9 cellular contexts compared by ENCODE assay signal in genomic region chr12:125203145-125203765, GRCh38. TPM values are rescaled to one million over a fixed set of nuclear protein-coding genes. Genes with fewer than 3 reads are reported as not detected.
DNase-seq lines count a peak whose midpoint lies in the region; ATAC-seq and TF ChIP-seq lines count a peak whose summit lies in the region.
"Had no signal": no experiment of that assay in that cellular context is flagged by ENCODE, and none has a peak within 500 bp of the region (broad histone marks: within the 10 kb centered on the region; RNA-seq: fewer than 3 reads in every experiment).

No MANE protein-coding gene starts in this region.

- intact Hi-C loops in naive thymus-derived CD4-positive, alpha-beta T cell (cut with micrococcal nuclease): loop anchor here in 1 of 2 donors (1.0 kb wide), 1 partner anchor 20 kb away; no protein-coding TSS in a partner anchor

- CTCF ChIA-PET in naive thymus-derived CD4-positive, alpha-beta T cell (lab: Charles Lee): interaction anchor here (0.5 kb wide), 1 partner anchor 10 kb away, joined by 3 read pairs; no protein-coding TSS in a partner anchor

- H3K36me3 Mint-ChIP-seq in naive thymus-derived CD4-positive, alpha-beta T cell: peaks cover 0 to 3% (median 0%) of the 10 kb centered on the region in 5 donors
- H3K36me3 Mint-ChIP-seq: natural killer cell treated with Interleukin-12 subunit alpha and Interleukin-12 subunit beta and Interleukin-15 and Interleukin-18, amount 100 ng/mL, for 72 hours had no signal

- peaks cover 3% of the 10 kb centered on the region for H3K27me3 ChIP-seq in HL-60 (ENCODE audit: insufficient read depth, poor library complexity, severe bottlenecking)
- no peaks in the 10 kb centered on the region for H3K27me3 ChIP-seq in naive thymus-derived CD4-positive, alpha-beta T cell (ENCODE audit: control insufficient read depth in 2 of 2, insufficient read depth in 2 of 2, low read length in 2 of 2)

- no peaks in the 10 kb centered on the region for H3K4me1 Mint-ChIP-seq in naive thymus-derived CD4-positive, alpha-beta T cell

- DNase-seq in DMS53 (lab: John Stamatoyannopoulos, UW) (peak; percentile 58), DMS53 treated with DMSO at 0.1 percent for 48 hours (lab: John Stamatoyannopoulos, UW; ENCODE audit: unreplicated experiment) (no peak), HL-60 (ENCODE audit: low read depth in 1 of 2, low spot score in 1 of 2) (no peak), astrocyte of the spinal cord (ENCODE audit: low read depth, low spot score) (no peak), pons (ENCODE audit: low spot score) (peak; percentile 26), mucosa of gallbladder (ENCODE audit: low spot score) (no peak), OCI-M2 (lab: John Stamatoyannopoulos, UW; ENCODE audit: unreplicated experiment) (no peak)
- no peak for DNase-seq in naive thymus-derived CD4-positive, alpha-beta T cell

- peaks cover 13 to 44% (median 36%) of the 10 kb centered on the region in 5 donors for H3K27me3 Mint-ChIP-seq in naive thymus-derived CD4-positive, alpha-beta T cell

- TF ChIP-seq CTCF in HL-60 (IDR thresholded peaks at IDR 0.05; ENCODE audit: insufficient read depth, low read length): peak; percentile 4
- TF ChIP-seq CTCF in astrocyte of the spinal cord (IDR thresholded peaks at IDR 0.05; ENCODE audit: low read depth, low read length): peak; percentile 63

- no peaks in the 10 kb centered on the region for H3K4me1 ChIP-seq in naive thymus-derived CD4-positive, alpha-beta T cell (ENCODE audit: control insufficient read depth in 2 of 2, insufficient read depth in 2 of 2, low read length in 2 of 2)

- H3K4me3 ChIP-seq in HL-60 (replicated peaks; ENCODE audit: insufficient read depth, low read length) (no peak overlapping the region), astrocyte of the spinal cord (ENCODE audit: low read depth, low read length) (no peak overlapping the region)
- no peak overlapping the region for H3K4me3 ChIP-seq in naive thymus-derived CD4-positive, alpha-beta T cell (ENCODE audit: low read length)

- H3K27ac Mint-ChIP-seq in naive thymus-derived CD4-positive, alpha-beta T cell: no peak overlapping the region
- H3K27ac Mint-ChIP-seq: natural killer cell treated with Interleukin-12 subunit alpha and Interleukin-12 subunit beta and Interleukin-15 and Interleukin-18, amount 100 ng/mL, for 72 hours had no signal

- no peak overlapping the region for H3K27ac ChIP-seq in HL-60 (replicated peaks)
- H3K27ac ChIP-seq in naive thymus-derived CD4-positive, alpha-beta T cell (ENCODE audit: low read depth, low read length): no peak overlapping the region

- ATAC-seq in naive thymus-derived CD4-positive, alpha-beta T cell: no peak

- no peak overlapping the region for H3K4me3 Mint-ChIP-seq in naive thymus-derived CD4-positive, alpha-beta T cell
- H3K4me3 Mint-ChIP-seq: natural killer cell treated with Interleukin-12 subunit alpha and Interleukin-12 subunit beta and Interleukin-15 and Interleukin-18, amount 100 ng/mL, for 72 hours had no signal

- peaks cover 0 to 13% (median 4%) of the 10 kb centered on the region in 11 donors for H3K9me3 Mint-ChIP-seq in naive thymus-derived CD4-positive, alpha-beta T cell
- H3K9me3 Mint-ChIP-seq: natural killer cell treated with Interleukin-12 subunit alpha and Interleukin-12 subunit beta and Interleukin-15 and Interleukin-18, amount 100 ng/mL, for 72 hours had no signal

- H3K9me3 ChIP-seq in naive thymus-derived CD4-positive, alpha-beta T cell (ENCODE audit: control insufficient read depth in 2 of 3, low read length in 3 of 3): no peaks in the 10 kb centered on the region

- H3K36me3 ChIP-seq in naive thymus-derived CD4-positive, alpha-beta T cell (ENCODE audit: control insufficient read depth in 2 of 3, insufficient read depth in 3 of 3, low read length in 3 of 3): no peaks in the 10 kb centered on the region

- in situ Hi-C loops in astrocyte of the spinal cord (cut with HindIII; ENCODE audit: low sequenced_read_pairs): no loop called here

- POLR2A ChIA-PET in naive thymus-derived CD4-positive, alpha-beta T cell (lab: Charles Lee): no interaction called here

RNA-seq across cellular contexts. Expression of gene TMEM132B, which starts 17.1 kb away (rescaled TPM):
- not detected for total RNA-seq in naive thymus-derived CD4-positive, alpha-beta T cell
- not detected for polyA plus RNA-seq in naive thymus-derived CD4-positive, alpha-beta T cell
- 2.0 TPM for total RNA-seq in mucosa of gallbladder
- total RNA-seq: natural killer cell treated with Interleukin-12 subunit alpha and Interleukin-12 subunit beta and Interleukin-15 and Interleukin-18, amount 100 ng/mL, for 72 hours had no signal

Comparison
In these comparisons a context has a peak if more than half of its experiments do, and no peak if none do; other contexts are left out.
1. DNase-seq: peak in DMS53 (single experiment) and pons (single experiment); none in DMS53 treated with DMSO at 0.1 percent for 48 hours (single experiment), HL-60 (0 of 2), astrocyte of the spinal cord (single experiment), naive thymus-derived CD4-positive, alpha-beta T cell (0 of 9), mucosa of gallbladder (single experiment) and OCI-M2 (single experiment).